Comparison of ENCODE assay signal across 1 cellular context in the genomic region with DNA sequence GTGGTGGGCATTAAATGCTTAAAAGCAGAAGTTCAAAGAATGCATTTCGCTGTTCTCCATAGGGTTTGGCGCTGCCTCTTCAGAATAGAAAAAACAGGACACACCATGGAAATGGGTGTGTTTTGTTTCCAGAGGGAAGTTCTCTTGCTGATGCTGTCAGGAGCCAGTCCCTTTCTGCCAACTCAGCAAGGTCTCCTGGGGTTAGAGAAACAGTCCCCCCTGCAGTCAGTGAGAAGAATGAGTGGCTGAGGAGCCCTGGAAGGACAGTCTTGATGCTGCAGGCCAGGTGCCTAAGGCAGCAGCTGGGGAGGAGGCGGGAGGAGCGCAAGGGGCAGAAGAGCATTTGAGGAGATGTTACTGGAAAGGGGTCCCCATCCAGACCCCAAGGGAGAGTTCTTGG.
TF ChIP-seq lines count a peak whose summit lies in the region.

No MANE protein-coding gene starts in this region.

TF ChIP-seq in K562, 482 proteins besides CTCF, POLR2A, EP300 and RAD21:
- TF ChIP-seq C11orf30 (IDR thresholded peaks at IDR 0.05; ENCODE audit: low read depth) (peak; percentile 96), ZNF316 (IDR thresholded peaks at IDR 0.05) (peak; percentile 95), CTBP1 (IDR thresholded peaks at IDR 0.05; ENCODE audit: borderline replicate concordance) (peak; percentile 41; the same call in 1 of the 2 replicates), YBX1 (IDR thresholded peaks at IDR 0.05) (no peak), KHSRP (IDR thresholded peaks at IDR 0.05) (no peak), TFAP4 (CRISPR knock-in tag; IDR thresholded peaks at IDR 0.05; ENCODE audit: borderline replicate concordance) (peak; percentile 31; the same call in 1 of the 2 replicates), MAFG (tag; conservative IDR thresholded peaks at IDR 0.05) (peak; percentile 95), JUND (IDR thresholded peaks at IDR 0.05; ENCODE audit: borderline replicate concordance, low read depth, low read length) (0 out of 2 replicates have a peak, but pooled peaks have one; percentile 9), JUND (tag; IDR thresholded peaks at IDR 0.05; ENCODE audit: borderline replicate concordance, low read depth, low read length) (no peak), BCOR (IDR thresholded peaks at IDR 0.05) (no peak), MAFF (IDR thresholded peaks at IDR 0.05; ENCODE audit: low read length) (peak; percentile 95), SMARCA5 (IDR thresholded peaks at IDR 0.05) (peak; percentile 39; the same call in 1 of the 2 replicates), E2F3 (CRISPR knock-in tag; IDR thresholded peaks at IDR 0.05) (0 out of 2 replicates have a peak, but pooled peaks have one; percentile 33), MAFK (IDR thresholded peaks at IDR 0.05; ENCODE audit: low read length) (peak; percentile 96)
- TF ChIP-seq, protein P1, sequence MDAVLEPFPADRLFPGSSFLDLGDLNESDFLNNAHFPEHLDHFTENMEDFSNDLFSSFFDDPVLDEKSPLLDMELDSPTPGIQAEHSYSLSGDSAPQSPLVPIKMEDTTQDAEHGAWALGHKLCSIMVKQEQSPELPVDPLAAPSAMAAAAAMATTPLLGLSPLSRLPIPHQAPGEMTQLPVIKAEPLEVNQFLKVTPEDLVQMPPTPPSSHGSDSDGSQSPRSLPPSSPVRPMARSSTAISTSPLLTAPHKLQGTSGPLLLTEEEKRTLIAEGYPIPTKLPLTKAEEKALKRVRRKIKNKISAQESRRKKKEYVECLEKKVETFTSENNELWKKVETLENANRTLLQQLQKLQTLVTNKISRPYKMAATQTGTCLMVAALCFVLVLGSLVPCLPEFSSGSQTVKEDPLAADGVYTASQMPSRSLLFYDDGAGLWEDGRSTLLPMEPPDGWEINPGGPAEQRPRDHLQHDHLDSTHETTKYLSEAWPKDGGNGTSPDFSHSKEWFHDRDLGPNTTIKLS (IDR thresholded peaks at IDR 0.05; ENCODE audit: borderline replicate concordance, low read depth): peak; percentile 38; the same call in 1 of the 2 replicates
- TF ChIP-seq, protein P2, sequence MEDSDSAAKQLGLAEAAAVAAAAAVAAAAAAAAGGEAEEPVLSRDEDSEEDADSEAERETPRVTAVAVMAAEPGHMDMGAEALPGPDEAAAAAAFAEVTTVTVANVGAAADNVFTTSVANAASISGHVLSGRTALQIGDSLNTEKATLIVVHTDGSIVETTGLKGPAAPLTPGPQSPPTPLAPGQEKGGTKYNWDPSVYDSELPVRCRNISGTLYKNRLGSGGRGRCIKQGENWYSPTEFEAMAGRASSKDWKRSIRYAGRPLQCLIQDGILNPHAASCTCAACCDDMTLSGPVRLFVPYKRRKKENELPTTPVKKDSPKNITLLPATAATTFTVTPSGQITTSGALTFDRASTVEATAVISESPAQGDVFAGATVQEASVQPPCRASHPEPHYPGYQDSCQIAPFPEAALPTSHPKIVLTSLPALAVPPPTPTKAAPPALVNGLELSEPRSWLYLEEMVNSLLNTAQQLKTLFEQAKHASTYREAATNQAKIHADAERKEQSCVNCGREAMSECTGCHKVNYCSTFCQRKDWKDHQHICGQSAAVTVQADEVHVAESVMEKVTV (CRISPR knock-in tag; IDR thresholded peaks at IDR 0.05): 0 out of 2 replicates have a peak, but pooled peaks have one; percentile 7
